Comparison of ENCODE assay signal across 8 cellular contexts in genomic region chr10:78973901-78974408, GRCh38.
DNase-seq lines count a peak whose midpoint lies in the region; ATAC-seq, FAIRE-seq and TF ChIP-seq lines count a peak whose summit lies in the region.

No MANE protein-coding gene starts in this region.

- peak overlapping the region; percentile 92 for H3K4me2 ChIP-seq in smooth muscle cell

- TF ChIP-seq CTCF in bronchial epithelial cell (IDR thresholded peaks at IDR 0.05; ENCODE audit: insufficient read depth, low read length, severe bottlenecking): no peak
- TF ChIP-seq CTCF in smooth muscle cell (IDR thresholded peaks at IDR 0.05; ENCODE audit: borderline replicate concordance, insufficient read depth, poor library complexity, severe bottlenecking): no peak

- H3K27me3 ChIP-seq in bronchial epithelial cell (ENCODE audit: control insufficient read depth, insufficient read depth, low read length): no peaks in the 10 kb centered on the region
- H3K27me3 ChIP-seq in smooth muscle cell (ENCODE audit: low read depth): no peaks in the 10 kb centered on the region

- no peak overlapping the region for H2AFZ ChIP-seq in smooth muscle cell (ENCODE audit: low read depth)

- H4K20me1 ChIP-seq in smooth muscle cell (ENCODE audit: low read depth): no peaks in the 10 kb centered on the region

- H3K36me3 ChIP-seq in bronchial epithelial cell (ENCODE audit: control insufficient read depth, insufficient read depth, low read length) (no peaks in the 10 kb centered on the region), smooth muscle cell (ENCODE audit: low read depth) (no peaks in the 10 kb centered on the region)

- TF ChIP-seq POLR2A in GM12892 (IDR thresholded peaks at IDR 0.05; ENCODE audit: low read depth, low read length): no peak

- peaks cover 16% of the 10 kb centered on the region for H3K4me1 ChIP-seq in smooth muscle cell (ENCODE audit: low read depth)

- DNase-seq in GM12892 (ENCODE audit: insufficient read length) (peak; percentile 46), NCI-H1105 treated with DMSO at 0.1 percent for 48 hours (lab: John Stamatoyannopoulos, UW) (peak; percentile 83), T-helper 1 cell (peak in 3 of 5 donors; percentile 15 to 33 (median 23)), bronchial epithelial cell (ENCODE audit: low read depth) (peak; percentile 33), inferior parietal cortex (ENCODE audit: extremely low spot score) (peak; percentile 82), smooth muscle cell (lab: John Stamatoyannopoulos, UW; ENCODE audit: unreplicated experiment) (no peak), OCI-M2 (lab: John Stamatoyannopoulos, UW; ENCODE audit: unreplicated experiment) (no peak)

- H3K4me3 ChIP-seq in bronchial epithelial cell (ENCODE audit: low read depth, low read length) (peak overlapping the region; percentile 38), smooth muscle cell (peak overlapping the region; percentile 51)

- no peaks in the 10 kb centered on the region for H3K9me3 ChIP-seq in smooth muscle cell (replicated peaks; ENCODE audit: low read depth)

- WGBS in smooth muscle cell (ENCODE audit: low lambda C conversion rate): under 1% methylated on average over 16 of the region's 41 CpGs

- FAIRE-seq in GM12892 (lab: Jason Lieb, UNC) (no peak), bronchial epithelial cell (lab: Jason Lieb, UNC) (no peak)

- peaks cover 3% of the 10 kb centered on the region for H3F3A ChIP-seq in smooth muscle cell (ENCODE audit: low read depth)

- peak overlapping the region; percentile 97 for H3K9ac ChIP-seq in smooth muscle cell (ENCODE audit: low read depth)

- ATAC-seq in HG02678 (IDR thresholded peaks at IDR 0.05; ENCODE audit: unreplicated experiment): peak; percentile 46

- H3K79me2 ChIP-seq in smooth muscle cell (ENCODE audit: low read depth): no peaks in the 10 kb centered on the region

- H3K27ac ChIP-seq in smooth muscle cell (ENCODE audit: low read depth): peak overlapping the region; percentile 100

Comparison
In these comparisons a context has a peak if more than half of its experiments do, and no peak if none do; other contexts are left out.
1. DNase-seq: peak in GM12892 (single experiment), NCI-H1105 treated with DMSO at 0.1 percent for 48 hours (single experiment), T-helper 1 cell (3 of 5), bronchial epithelial cell (single experiment) and inferior parietal cortex (single experiment); none in smooth muscle cell (single experiment) and OCI-M2 (single experiment).